Comparison of ENCODE assay signal across 8 cellular contexts in genomic region chr12:93094988-93095737, GRCh38.
A peak's percentile ranks its signal among the peaks of the same experiment; 100 is the strongest.
DNase-seq lines count a peak whose midpoint lies in the region; ATAC-seq and TF ChIP-seq lines count a peak whose summit lies in the region.

No MANE protein-coding gene starts in this region.

- peaks cover 26% of the 10 kb centered on the region for H3K4me1 Mint-ChIP-seq in activated CD8-positive, alpha-beta memory T cell treated with anti-CD3 and anti-CD28 coated beads, Interleukin-2, amount 10 ng/mL, durations not matched to agents 7 days and 5 days
- H3K4me1 Mint-ChIP-seq in stimulated activated naive CD8-positive, alpha-beta T cell treated with anti-CD3 and anti-CD28 coated beads, Interleukin-15, amount 100 ng/mL, for 72 hours: peaks cover 32% of the 10 kb centered on the region

- H3K9ac ChIP-seq in MM.1S (ENCODE audit: low read length): peak overlapping the region; percentile 49

- peak overlapping the region; percentile 60 for H3K4me2 ChIP-seq in MM.1S (ENCODE audit: low read depth, low read length)

- peak overlapping the region; percentile 56 for H3K27ac Mint-ChIP-seq in activated CD8-positive, alpha-beta memory T cell treated with anti-CD3 and anti-CD28 coated beads, Interleukin-2, amount 10 ng/mL, durations not matched to agents 7 days and 5 days
- H3K27ac Mint-ChIP-seq in stimulated activated naive CD8-positive, alpha-beta T cell treated with anti-CD3 and anti-CD28 coated beads, Interleukin-15, amount 100 ng/mL, for 72 hours: no peak overlapping the region

- no peaks in the 10 kb centered on the region for H4K20me1 ChIP-seq in MM.1S (ENCODE audit: insufficient read depth, low read length)

- H3K36me3 ChIP-seq in MM.1S (replicated peaks; ENCODE audit: insufficient read depth, low read length): no peaks in the 10 kb centered on the region

- no peaks in the 10 kb centered on the region for H3K79me2 ChIP-seq in MM.1S (ENCODE audit: low read length)

- DNase-seq in activated CD8-positive, alpha-beta memory T cell treated with anti-CD3 and anti-CD28 coated beads, Interleukin-2, amount 10 ng/mL, durations not matched to agents 7 days and 5 days: peak; percentile 70
- no peak for DNase-seq in activated CD8-positive, alpha-beta memory T cell treated with anti-CD3 and anti-CD28 coated beads, Interleukin-2, amount 50 U/mL, for 48 hours
- DNase-seq in MM.1S: peak; percentile 93
- DNase-seq in stimulated activated naive CD8-positive, alpha-beta T cell treated with anti-CD3 and anti-CD28 coated beads, Interleukin-15, amount 100 ng/mL, for 72 hours: peak; percentile 9 to 12
- DNase-seq in UCSD-AML1 (lab: John Stamatoyannopoulos, UW; ENCODE audit: unreplicated experiment): no peak
- no peak for DNase-seq in stimulated activated naive CD4-positive, alpha-beta T cell (lab: John Stamatoyannopoulos, UW)
- no peak for DNase-seq in activated CD4-positive, CD25-positive, alpha-beta regulatory T cell (lab: John Stamatoyannopoulos, UW)

- H3F3A ChIP-seq in MM.1S (ENCODE audit: insufficient read depth, low read length): peaks cover 10% of the 10 kb centered on the region

- peak overlapping the region; percentile 14 for H3K4me3 ChIP-seq in MM.1S (ENCODE audit: low read length)

- no peaks in the 10 kb centered on the region for H3K9me3 Mint-ChIP-seq in activated CD8-positive, alpha-beta memory T cell treated with anti-CD3 and anti-CD28 coated beads, Interleukin-2, amount 10 ng/mL, durations not matched to agents 7 days and 5 days (ENCODE audit: low read depth)
- no peaks in the 10 kb centered on the region for H3K9me3 Mint-ChIP-seq in stimulated activated naive CD8-positive, alpha-beta T cell treated with anti-CD3 and anti-CD28 coated beads, Interleukin-15, amount 100 ng/mL, for 72 hours

- TF ChIP-seq CTCF in MM.1S (IDR thresholded peaks at IDR 0.05; ENCODE audit: low read length): no peak

- H3K36me3 Mint-ChIP-seq in activated CD8-positive, alpha-beta memory T cell treated with anti-CD3 and anti-CD28 coated beads, Interleukin-2, amount 10 ng/mL, durations not matched to agents 7 days and 5 days: peaks cover 2% of the 10 kb centered on the region

- no peaks in the 10 kb centered on the region for H3K9me2 ChIP-seq in MM.1S (replicated peaks; ENCODE audit: insufficient read depth, low read length)

- peak; percentile 62 for ATAC-seq in activated CD8-positive, alpha-beta memory T cell treated with anti-CD3 and anti-CD28 coated beads, Interleukin-2, amount 10 ng/mL, durations not matched to agents 7 days and 5 days
- peak; percentile 95 for ATAC-seq in HG02678 (IDR thresholded peaks at IDR 0.05; ENCODE audit: unreplicated experiment)
- ATAC-seq in stimulated activated naive CD8-positive, alpha-beta T cell treated with anti-CD3 and anti-CD28 coated beads, Interleukin-15, amount 100 ng/mL, for 72 hours: peak; percentile 62

- H3K4me3 Mint-ChIP-seq in activated CD8-positive, alpha-beta memory T cell treated with anti-CD3 and anti-CD28 coated beads, Interleukin-2, amount 10 ng/mL, durations not matched to agents 7 days and 5 days: no peak overlapping the region
- H3K4me3 Mint-ChIP-seq in stimulated activated naive CD8-positive, alpha-beta T cell treated with anti-CD3 and anti-CD28 coated beads, Interleukin-15, amount 100 ng/mL, for 72 hours: no peak overlapping the region

- H3K27me3 Mint-ChIP-seq in activated CD8-positive, alpha-beta memory T cell treated with anti-CD3 and anti-CD28 coated beads, Interleukin-2, amount 10 ng/mL, durations not matched to agents 7 days and 5 days: no peaks in the 10 kb centered on the region
- no peaks in the 10 kb centered on the region for H3K27me3 Mint-ChIP-seq in stimulated activated naive CD8-positive, alpha-beta T cell treated with anti-CD3 and anti-CD28 coated beads, Interleukin-15, amount 100 ng/mL, for 72 hours

- no peaks in the 10 kb centered on the region for H3K9me3 ChIP-seq in MM.1S (replicated peaks; ENCODE audit: insufficient read depth, low read length)

- CTCF ChIA-PET in activated CD8-positive, alpha-beta memory T cell treated with anti-CD3 and anti-CD28 coated beads, Interleukin-2, amount 10 ng/mL, durations not matched to agents 7 days and 5 days (lab: Charles Lee): interaction anchor here (0.7 to 0.9 kb wide), 2 partner anchors 286 to 672 kb away, joined by 3 to 4 read pairs; no protein-coding TSS in a partner anchor

- H2AFZ ChIP-seq in MM.1S (ENCODE audit: low read length): peak overlapping the region; percentile 80

- peak overlapping the region; percentile 76 for H3K27ac ChIP-seq in MM.1S (ENCODE audit: low read length)

- H3K27me3 ChIP-seq in MM.1S (replicated peaks; ENCODE audit: insufficient read depth, low read length): no peaks in the 10 kb centered on the region

- H3K4me1 ChIP-seq in MM.1S (ENCODE audit: low read length): peaks cover 35% of the 10 kb centered on the region

Comparison
In these comparisons a context has a peak if more than half of its experiments do, and no peak if none do; other contexts are left out.
1. DNase-seq: peak in activated CD8-positive, alpha-beta memory T cell treated with anti-CD3 and anti-CD28 coated beads, Interleukin-2, amount 10 ng/mL, durations not matched to agents 7 days and 5 days (single experiment), MM.1S (single experiment) and stimulated activated naive CD8-positive, alpha-beta T cell treated with anti-CD3 and anti-CD28 coated beads, Interleukin-15, amount 100 ng/mL, for 72 hours (2 of 2); none in activated CD8-positive, alpha-beta memory T cell treated with anti-CD3 and anti-CD28 coated beads, Interleukin-2, amount 50 U/mL, for 48 hours (single experiment), UCSD-AML1 (single experiment), stimulated activated naive CD4-positive, alpha-beta T cell (0 of 6) and activated CD4-positive, CD25-positive, alpha-beta regulatory T cell (0 of 4).
2. Peak in every context shown above with its lines, with median percentiles within 50 percentile points of each other: ATAC-seq.